19 cellular contexts compared by ENCODE assay signal in the genomic region with DNA sequence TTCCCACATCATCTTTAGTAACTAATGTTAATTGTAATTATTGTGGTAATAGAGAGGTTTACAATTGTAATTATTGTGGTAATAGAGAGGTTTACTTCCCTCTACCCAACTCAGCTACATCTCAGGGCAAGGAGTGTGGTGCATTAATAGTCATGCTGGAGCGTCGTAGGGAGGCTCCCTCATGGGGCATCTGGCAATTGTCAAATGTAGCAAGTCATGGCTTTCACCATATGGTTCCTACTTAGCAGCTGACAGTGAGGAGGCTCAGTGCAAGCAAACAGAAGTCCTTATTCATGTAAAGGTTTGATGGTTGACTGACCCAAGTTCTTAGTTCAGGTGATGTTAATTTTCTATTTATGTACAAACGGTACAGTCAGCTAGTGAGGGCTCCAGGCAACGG.
DNase-seq lines count a peak whose midpoint lies in the region; TF ChIP-seq lines count a peak whose summit lies in the region.
"Had no signal": no experiment of that assay in that cellular context is flagged by ENCODE, and none has a peak within 500 bp of the region (broad histone marks: within the 10 kb centered on the region; RNA-seq: fewer than 3 reads in every experiment).

No MANE protein-coding gene starts in this region.

- 38% methylated on average over 4 of the region's 4 CpGs for WGBS in mesenchymal stem cell

- no peaks in the 10 kb centered on the region for H3K79me1 ChIP-seq in mesenchymal stem cell (replicated peaks; ENCODE audit: low read length, poor library complexity, severe bottlenecking)

- no peaks in the 10 kb centered on the region for H3K9me3 ChIP-seq in WERI-Rb-1 (ENCODE audit: severe bottlenecking)
- H3K9me3 ChIP-seq in mesenchymal stem cell (ENCODE audit: control insufficient read depth, low read length) = no peaks in the 10 kb centered on the region
- H3K9me3 ChIP-seq in Karpas-422 (ENCODE audit: low read length) = no peaks in the 10 kb centered on the region
- H3K9me3 ChIP-seq: BLaER1 had no signal

- H4K20me1 ChIP-seq in Karpas-422 (ENCODE audit: insufficient read depth, low read depth, low read length) = no peaks in the 10 kb centered on the region
- H4K20me1 ChIP-seq: BLaER1 had no signal

- H3K4me3 Mint-ChIP-seq in activated T-cell treated with anti-CD3 and anti-CD28 coated beads, Interleukin-2, amount 50 U/mL, for 24 hours = no peak overlapping the region
- H3K4me3 Mint-ChIP-seq: CD8-positive, alpha-beta T cell; GM23338 had no signal

- H3K36me3 ChIP-seq in WERI-Rb-1 (no peaks in the 10 kb centered on the region), mesenchymal stem cell (ENCODE audit: control insufficient read depth in 1 of 2, insufficient read depth in 2 of 2, low read depth in 1 of 2, low read length in 2 of 2) (no peaks in the 10 kb centered on the region), Karpas-422 (ENCODE audit: insufficient read depth, low read length) (no peaks in the 10 kb centered on the region)
- H3K36me3 ChIP-seq: BLaER1 had no signal

- no peak for TF ChIP-seq CTCF in WERI-Rb-1 (IDR thresholded peaks at IDR 0.05; ENCODE audit: low read depth, low read length)

- H3K79me2 ChIP-seq in Karpas-422 (ENCODE audit: low read length) = no peaks in the 10 kb centered on the region

- H3K4me3 ChIP-seq in WERI-Rb-1 (ENCODE audit: low read depth, low read length) = no peak overlapping the region
- H3K4me3 ChIP-seq in mesenchymal stem cell (ENCODE audit: insufficient read depth in 1 of 2, low read depth in 1 of 2, low read length in 2 of 2) = no peak overlapping the region
- H3K4me3 ChIP-seq in Karpas-422 (ENCODE audit: low read length) = no peak overlapping the region
- H3K4me3 ChIP-seq: BLaER1, GM23338, K562 had no signal

- H3K4me2 ChIP-seq in mesenchymal stem cell (ENCODE audit: low read length, poor library complexity, severe bottlenecking) = no peak overlapping the region
- H3K4me2 ChIP-seq in Karpas-422 (ENCODE audit: low read depth, low read length, poor library complexity, severe bottlenecking) = no peak overlapping the region
- H3K4me2 ChIP-seq: BLaER1, GM23338 had no signal

- H2AFZ ChIP-seq in mesenchymal stem cell (ENCODE audit: low read depth, low read length) (no peak overlapping the region), Karpas-422 (ENCODE audit: low read length) (no peak overlapping the region)
- H2AFZ ChIP-seq: GM23338 had no signal

- H3K36me3 Mint-ChIP-seq in activated T-cell treated with anti-CD3 and anti-CD28 coated beads, Interleukin-2, amount 50 U/mL, for 24 hours (ENCODE audit: low read depth) = no peaks in the 10 kb centered on the region
- H3K36me3 Mint-ChIP-seq: CD8-positive, alpha-beta T cell had no signal

- no peaks in the 10 kb centered on the region for H3K4me1 ChIP-seq in mesenchymal stem cell (ENCODE audit: control insufficient read depth, insufficient read depth, low read depth, low read length)
- H3K4me1 ChIP-seq in Karpas-422 (ENCODE audit: low read length) = peaks cover 3% of the 10 kb centered on the region; the same call in 1 of the 2 replicates
- H3K4me1 ChIP-seq: BLaER1 had no signal

- H2AK5ac ChIP-seq in mesenchymal stem cell (ENCODE audit: low read length, severe bottlenecking) = no peak overlapping the region

- no peak overlapping the region for H4K8ac ChIP-seq in mesenchymal stem cell (ENCODE audit: low read length)

- H2BK12ac ChIP-seq in mesenchymal stem cell (ENCODE audit: low read length in 2 of 2) = no peak overlapping the region

- no peak overlapping the region for H3K27ac ChIP-seq in WERI-Rb-1
- no peak overlapping the region for H3K27ac ChIP-seq in mesenchymal stem cell (ENCODE audit: low read length, poor library complexity, severe bottlenecking)
- no peak overlapping the region for H3K27ac ChIP-seq in Karpas-422 (ENCODE audit: low read length)
- H3K27ac ChIP-seq: 22Rv1, BLaER1 had no signal

- DNase-seq in NCI-H748 (lab: John Stamatoyannopoulos, UW; ENCODE audit: unreplicated experiment) (peak; percentile 7), NCI-H748 treated with DMSO at 0.1 percent for 48 hours (lab: John Stamatoyannopoulos, UW) (no peak), NCI-H524 (lab: John Stamatoyannopoulos, UW) (peak; percentile 78 to 86), WERI-Rb-1 (peak; percentile 11), mesenchymal stem cell (peak; percentile 72), SIG-M5 (lab: John Stamatoyannopoulos, UW) (no peak), Karpas-422 (no peak)
- DNase-seq in activated T-cell treated with anti-CD3 and anti-CD28 coated beads, Interleukin-2, amount 50 U/mL, for 24 hours = no peak
- DNase-seq: CD8-positive, alpha-beta T cell; DMS79 treated with DMSO at 0.1 percent for 48 hours; NCI-H1048; NCI-H146; NCI-H345; NCI-H774; Right ventricle myocardium superior had no signal

- no peak overlapping the region for H3K14ac ChIP-seq in mesenchymal stem cell (ENCODE audit: low read length in 2 of 2)

- no peak overlapping the region for H2BK120ac ChIP-seq in mesenchymal stem cell (ENCODE audit: low read depth, low read length)

- H3K9ac ChIP-seq in mesenchymal stem cell (ENCODE audit: low read length) (no peak overlapping the region), Karpas-422 (ENCODE audit: low read length) (no peak overlapping the region)
- H3K9ac ChIP-seq: BLaER1 had no signal

- H3K27ac Mint-ChIP-seq in activated T-cell treated with anti-CD3 and anti-CD28 coated beads, Interleukin-2, amount 50 U/mL, for 24 hours = no peak overlapping the region
- H3K27ac Mint-ChIP-seq: CD8-positive, alpha-beta T cell; GM23338 had no signal

- no peak overlapping the region for H2BK15ac ChIP-seq in mesenchymal stem cell (ENCODE audit: low read depth, poor library complexity, severe bottlenecking)

- no peaks in the 10 kb centered on the region for H3K27me3 Mint-ChIP-seq in activated T-cell treated with anti-CD3 and anti-CD28 coated beads, Interleukin-2, amount 50 U/mL, for 24 hours

- no peak overlapping the region for H4K91ac ChIP-seq in mesenchymal stem cell (ENCODE audit: low read length)

- H2BK5ac ChIP-seq in mesenchymal stem cell (ENCODE audit: low read depth, low read length, poor library complexity, severe bottlenecking) = no peak overlapping the region

- no peaks in the 10 kb centered on the region for H3K4me1 Mint-ChIP-seq in activated T-cell treated with anti-CD3 and anti-CD28 coated beads, Interleukin-2, amount 50 U/mL, for 24 hours (ENCODE audit: low read depth)
- H3K4me1 Mint-ChIP-seq: GM23338 had no signal

- no peak overlapping the region for H3K4ac ChIP-seq in mesenchymal stem cell (ENCODE audit: low read depth in 1 of 2, low read length in 2 of 2)

- no peak overlapping the region for H3K23ac ChIP-seq in mesenchymal stem cell (ENCODE audit: low read length in 2 of 2)

- H3K9me3 Mint-ChIP-seq in activated T-cell treated with anti-CD3 and anti-CD28 coated beads, Interleukin-2, amount 50 U/mL, for 24 hours = peaks cover 8% of the 10 kb centered on the region
- H3K9me3 Mint-ChIP-seq: CD8-positive, alpha-beta T cell; GM23338 had no signal

- H3K9me2 ChIP-seq in Karpas-422 (replicated peaks; ENCODE audit: insufficient read depth, low read length) = no peaks in the 10 kb centered on the region

- H3K27me3 ChIP-seq in WERI-Rb-1 (ENCODE audit: insufficient read depth, low read depth, severe bottlenecking) = no peaks in the 10 kb centered on the region
- no peaks in the 10 kb centered on the region for H3K27me3 ChIP-seq in mesenchymal stem cell (ENCODE audit: control insufficient read depth in 1 of 2, insufficient read depth in 1 of 2, low read length in 2 of 2)
- no peaks in the 10 kb centered on the region for H3K27me3 ChIP-seq in Karpas-422 (ENCODE audit: low read length)
- H3K27me3 ChIP-seq: BLaER1 had no signal

- H3K18ac ChIP-seq in mesenchymal stem cell (ENCODE audit: low read depth in 1 of 2, low read length in 2 of 2) = no peak overlapping the region

Comparison
In these comparisons a context has a peak if more than half of its experiments do, and no peak if none do; other contexts are left out.
1. DNase-seq: peak in NCI-H748 (single experiment), NCI-H524 (2 of 2), WERI-Rb-1 (single experiment) and mesenchymal stem cell (single experiment); none in NCI-H748 treated with DMSO at 0.1 percent for 48 hours (single experiment), SIG-M5 (single experiment), activated T-cell treated with anti-CD3 and anti-CD28 coated beads, Interleukin-2, amount 50 U/mL, for 24 hours (single experiment) and Karpas-422 (single experiment).